ENCODE assay signal across 27 cellular contexts in genomic region chr9:97553841-97554240, GRCh38. TPM values are rescaled to one million over a fixed set of nuclear protein-coding genes. Genes with fewer than 3 reads are reported as not detected.
"Had no signal": no experiment of that assay in that cellular context is flagged by ENCODE, and none has a peak within 500 bp of the region (broad histone marks: within the 10 kb centered on the region; RNA-seq: fewer than 3 reads in every experiment).

No MANE protein-coding gene starts in this region.

- H3K36me3 ChIP-seq: prostate gland, spleen, transverse colon had no signal

- ATAC-seq: mucosa of descending colon; natural killer cell treated with Interleukin-12 subunit alpha and Interleukin-12 subunit beta and Interleukin-15 and Interleukin-18, amount 100 ng/mL, for 72 hours; right cardiac atrium; stimulated activated memory B cell treated with anti-CD40 and anti-IgM and Interleukin-4, amounts not matched to agents 10 μg/mL and 1 μg/mL and 100 μg/mL, for 72 hours; stimulated activated naive CD8-positive, alpha-beta T cell treated with anti-CD3 and anti-CD28 coated beads, Interleukin-15, Interleukin-2, amounts not matched to agents 100 U/mL and 50 U/mL, for 24 hours had no signal

- DNase-seq: central memory CD4-positive, alpha-beta T cell; dermis blood vessel endothelial cell; effector memory CD4-positive, alpha-beta T cell; esophagus squamous epithelium; foreskin melanocyte; hypothalamus; immature natural killer cell; islet precursor cell; kidney glomerular epithelial cell; mucosa of descending colon; naive B cell; stimulated activated CD4-positive, alpha-beta T cell treated with anti-CD3 and anti-CD28 coated beads, Interleukin-4, amount 100 ng/mL, for 4 hours; stimulated activated naive CD8-positive, alpha-beta T cell treated with anti-CD3 and anti-CD28 coated beads, Interleukin-15, Interleukin-2, amounts not matched to agents 100 U/mL and 50 U/mL, for 24 hours; substantia nigra; testis; transverse colon had no signal

- H3K4me1 ChIP-seq: prostate gland had no signal

- H3K4me3 Mint-ChIP-seq: immature natural killer cell; memory B cell; mesothelial cell of epicardium; naive B cell; natural killer cell treated with Interleukin-12 subunit alpha and Interleukin-12 subunit beta and Interleukin-15 and Interleukin-18, amount 100 ng/mL, for 72 hours; neural crest cell; stimulated activated memory B cell treated with anti-CD40 and anti-IgM and Interleukin-4, amounts not matched to agents 10 μg/mL and 1 μg/mL and 100 μg/mL, for 72 hours had no signal

- H3K27me3 ChIP-seq: testis, transverse colon had no signal

- H3K4me3 ChIP-seq: esophagus squamous epithelium, lung, mucosa of descending colon, prostate gland, skin epidermis, spleen, testis, transverse colon had no signal

- H3K36me3 Mint-ChIP-seq: immature natural killer cell; memory B cell; mesothelial cell of epicardium; naive B cell; natural killer cell treated with Interleukin-12 subunit alpha and Interleukin-12 subunit beta and Interleukin-15 and Interleukin-18, amount 100 ng/mL, for 72 hours; stimulated activated memory B cell treated with anti-CD40 and anti-IgM and Interleukin-4, amounts not matched to agents 10 μg/mL and 1 μg/mL and 100 μg/mL, for 72 hours had no signal

- H3K4me1 Mint-ChIP-seq: immature natural killer cell; memory B cell; mesothelial cell of epicardium; neural crest cell; stimulated activated memory B cell treated with anti-CD40 and anti-IgM and Interleukin-4, amounts not matched to agents 10 μg/mL and 1 μg/mL and 100 μg/mL, for 72 hours had no signal

- H3K9me3 Mint-ChIP-seq: immature natural killer cell; memory B cell; mesothelial cell of epicardium; natural killer cell treated with Interleukin-12 subunit alpha and Interleukin-12 subunit beta and Interleukin-15 and Interleukin-18, amount 100 ng/mL, for 72 hours; neural crest cell; stimulated activated memory B cell treated with anti-CD40 and anti-IgM and Interleukin-4, amounts not matched to agents 10 μg/mL and 1 μg/mL and 100 μg/mL, for 72 hours had no signal

- H3K9me3 ChIP-seq: esophagus squamous epithelium, mucosa of descending colon, prostate gland, spleen, testis, transverse colon had no signal

- H3K27ac Mint-ChIP-seq: immature natural killer cell; memory B cell; mesothelial cell of epicardium; naive B cell; natural killer cell treated with Interleukin-12 subunit alpha and Interleukin-12 subunit beta and Interleukin-15 and Interleukin-18, amount 100 ng/mL, for 72 hours; stimulated activated memory B cell treated with anti-CD40 and anti-IgM and Interleukin-4, amounts not matched to agents 10 μg/mL and 1 μg/mL and 100 μg/mL, for 72 hours had no signal

- H3K27ac ChIP-seq: esophagus squamous epithelium, prostate gland, skin epidermis, spleen, transverse colon had no signal

RNA-seq across cellular contexts. Expression of gene TMOD1, which starts 52.4 kb away (rescaled TPM):
- total RNA-seq: osteoblast had no signal
